18 cellular contexts compared by ENCODE assay signal in genomic region chr5:146342882-146343865, GRCh38. TPM values are rescaled to one million over a fixed set of nuclear protein-coding genes. Genes with fewer than 3 reads are reported as not detected.
"Had no signal": no experiment of that assay in that cellular context is flagged by ENCODE, and none has a peak within 500 bp of the region (broad histone marks: within the 10 kb centered on the region; RNA-seq: fewer than 3 reads in every experiment).

No MANE protein-coding gene starts in this region.

- ATAC-seq: activated T-cell treated with anti-CD3 and anti-CD28 coated beads, Interleukin-2, amount 50 U/mL, for 4 hours; lower lobe of right lung; upper lobe of right lung had no signal

- DNase-seq: activated CD4-positive, alpha-beta memory T cell treated with anti-CD3 and anti-CD28 coated beads for 36 hours; activated CD4-positive, alpha-beta T cell treated with anti-CD3 and anti-CD28 coated beads for 1 hour; activated effector memory CD4-positive, alpha-beta T cell treated with Interleukin-2 at 50 U/mL for 16 hours; activated T-cell treated with anti-CD3 and anti-CD28 coated beads, Interleukin-2, amount 50 U/mL, for 4 hours; adrenal gland; esophagus squamous epithelium; hypothalamus; lower lobe of right lung; ovary; stimulated activated CD4-positive, alpha-beta T cell treated with anti-CD3 and anti-CD28 coated beads, Interleukin-1b, Interleukin-23, amount 100 ng/mL, for 48 hours; stomach; testis; upper lobe of right lung had no signal

- H3K27me3 ChIP-seq: ovary had no signal

- H3K9me3 ChIP-seq: adrenal gland, esophagus squamous epithelium, lower lobe of right lung, ovary, testis, upper lobe of right lung had no signal

- H3K27ac Mint-ChIP-seq: activated CD4-positive, alpha-beta memory T cell treated with anti-CD3 and anti-CD28 coated beads for 36 hours; activated naive CD4-positive, alpha-beta T cell treated with anti-CD3 and anti-CD28 coated beads, Interleukin-2, amount 50 U/mL, for 24 hours; mesothelial cell of epicardium had no signal

- H3K9me3 Mint-ChIP-seq: activated CD4-positive, alpha-beta memory T cell treated with anti-CD3 and anti-CD28 coated beads for 36 hours; activated naive CD4-positive, alpha-beta T cell treated with anti-CD3 and anti-CD28 coated beads, Interleukin-2, amount 50 U/mL, for 24 hours; activated T-cell treated with anti-CD3 and anti-CD28 coated beads, Interleukin-2, amount 50 U/mL, for 4 hours; mesothelial cell of epicardium; neural crest cell had no signal

- H3K36me3 ChIP-seq: adrenal gland, cardiac muscle cell, esophagus squamous epithelium, lower lobe of right lung, ovary, stomach, upper lobe of right lung had no signal

- H3K4me3 Mint-ChIP-seq: activated CD4-positive, alpha-beta memory T cell treated with anti-CD3 and anti-CD28 coated beads for 36 hours; activated naive CD4-positive, alpha-beta T cell treated with anti-CD3 and anti-CD28 coated beads, Interleukin-2, amount 50 U/mL, for 24 hours; activated T-cell treated with anti-CD3 and anti-CD28 coated beads, Interleukin-2, amount 50 U/mL, for 4 hours; mesothelial cell of epicardium had no signal

- H3K36me3 Mint-ChIP-seq: activated naive CD4-positive, alpha-beta T cell treated with anti-CD3 and anti-CD28 coated beads, Interleukin-2, amount 50 U/mL, for 24 hours; mesothelial cell of epicardium had no signal

- H3K4me3 ChIP-seq: adrenal gland, cardiac muscle cell, esophagus squamous epithelium, lower lobe of right lung, ovary, stomach, testis, upper lobe of right lung had no signal

RNA-seq across cellular contexts. Expression of gene POU4F3, which starts 4.5 kb away (rescaled TPM):
- total RNA-seq: activated CD4-positive, alpha-beta memory T cell treated with anti-CD3 and anti-CD28 coated beads for 36 hours; esophagus squamous epithelium; fibroblast of villous mesenchyme; lower lobe of right lung; stomach; testis; upper lobe of right lung had no signal
